15 cellular contexts compared by ENCODE assay signal in genomic region chr18:14503691-14504090, GRCh38. TPM values are rescaled to one million over a fixed set of nuclear protein-coding genes. Genes with fewer than 3 reads are reported as not detected.
"Had no signal": no experiment of that assay in that cellular context is flagged by ENCODE, and none has a peak within 500 bp of the region (broad histone marks: within the 10 kb centered on the region; RNA-seq: fewer than 3 reads in every experiment).

No MANE protein-coding gene starts in this region.

RNA-seq across cellular contexts. Expression of gene POTEC, which starts 39.7 kb away (rescaled TPM):
- total RNA-seq: activated naive CD4-positive, alpha-beta T cell treated with anti-CD3 and anti-CD28 coated beads for 36 hours; activated naive CD4-positive, alpha-beta T cell treated with anti-CD3 and anti-CD28 coated beads, Interleukin-2, amount 50 U/mL, for 72 hours; activated naive CD8-positive, alpha-beta T cell treated with anti-CD3 and anti-CD28 coated beads for 36 hours; activated naive CD8-positive, alpha-beta T cell treated with anti-CD3 and anti-CD28 coated beads, Interleukin-2, amount 10 ng/mL, durations not matched to agents 7 days and 5 days; activated T-cell treated with anti-CD3 and anti-CD28 coated beads, Interleukin-2, amount 50 U/mL, for 4 hours; activated T-cell treated with anti-CD3 and anti-CD28 coated beads, Interleukin-2, amount 50 U/mL, for 72 hours; activated T-helper 1 cell treated with anti-CD3 and anti-CD28 coated beads, Interleukin-12 subunit alpha, Interleukin-12 subunit beta, Interleukin-2, Interleukin-4 antibody, amounts not matched to agents 30 ng/mL and 10 ng/mL and 1 ng/mL, durations not matched to agents 14 hours and 24 hours and 36 hours; activated T-helper 2 cell treated with anti-CD3 and anti-CD28 coated beads, Interferon-gamma antibody, Interleukin-2, Interleukin-4, amounts not matched to agents 10 μg/mL and 5 μg/mL and 100 μg/mL, durations not matched to agents 14 hours and 24 hours and 36 hours; adrenal gland; aorta; ascending aorta; astrocyte; cardiac muscle cell; cardiac septum; chondrocyte had no signal
